ENCODE assay signal across 28 cellular contexts in the genomic region with DNA sequence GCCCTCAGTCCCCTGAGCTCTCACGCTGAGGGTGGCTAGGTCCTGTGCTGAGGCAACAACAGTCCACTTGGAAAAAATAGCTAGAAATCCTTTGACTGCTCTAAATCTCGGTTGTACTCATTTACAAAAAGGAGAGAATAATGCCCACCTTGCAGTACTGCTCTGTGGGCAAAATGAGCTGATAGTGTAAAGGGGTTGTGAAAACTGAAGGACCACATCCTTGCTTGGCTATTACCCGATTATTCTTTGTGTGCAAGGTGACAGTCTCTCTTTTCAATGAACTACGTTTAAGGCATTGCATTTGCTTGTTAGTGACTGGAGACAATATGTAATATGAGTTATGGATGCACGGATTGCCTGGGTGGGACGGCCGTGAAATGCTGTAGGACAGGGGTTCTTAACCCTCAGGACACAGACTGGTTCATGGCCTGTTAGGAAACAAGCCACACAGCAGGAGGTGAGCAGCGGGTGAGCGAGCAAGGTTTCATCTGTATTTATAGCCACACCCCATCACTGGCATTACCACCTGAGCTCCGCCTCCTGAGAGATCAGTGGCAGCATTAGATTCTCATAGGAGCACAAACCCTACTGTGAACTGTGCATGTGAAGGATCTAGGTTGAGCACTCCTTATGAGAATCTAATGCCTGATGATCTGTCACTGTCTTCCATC. TPM values are rescaled to one million over a fixed set of nuclear protein-coding genes. Genes with fewer than 3 reads are reported as not detected.
"Had no signal": no experiment of that assay in that cellular context is flagged by ENCODE, and none has a peak within 500 bp of the region (broad histone marks: within the 10 kb centered on the region; RNA-seq: fewer than 3 reads in every experiment).

No MANE protein-coding gene starts in this region.

- H3K4me3 Mint-ChIP-seq: activated CD8-positive, alpha-beta T cell treated with anti-CD3 and anti-CD28 coated beads for 36 hours; activated naive CD8-positive, alpha-beta T cell; activated T-cell treated with anti-CD3 and anti-CD28 coated beads, Interleukin-2, amount 50 U/mL, for 4 hours; activated T-helper 17 cell treated with anti-CD3 and anti-CD28 coated beads, Interleukin-2, amount 50 U/mL, for 72 hours; endodermal cell; WTC11 had no signal

- H3K27me3 Mint-ChIP-seq: activated CD8-positive, alpha-beta T cell treated with anti-CD3 and anti-CD28 coated beads for 36 hours; activated naive CD8-positive, alpha-beta T cell; activated T-helper 17 cell treated with anti-CD3 and anti-CD28 coated beads, Interleukin-2, amount 50 U/mL, for 72 hours had no signal

- H3K4me3 ChIP-seq: heart left ventricle had no signal

- H3K9me3 Mint-ChIP-seq: activated CD8-positive, alpha-beta T cell treated with anti-CD3 and anti-CD28 coated beads for 36 hours; activated T-cell treated with anti-CD3 and anti-CD28 coated beads, Interleukin-2, amount 50 U/mL, for 4 hours; activated T-helper 17 cell treated with anti-CD3 and anti-CD28 coated beads, Interleukin-2, amount 50 U/mL, for 72 hours had no signal

- ATAC-seq: activated CD8-positive, alpha-beta T cell treated with anti-CD3 and anti-CD28 coated beads for 36 hours; activated T-cell treated with anti-CD3 and anti-CD28 coated beads, Interleukin-2, amount 50 U/mL, for 4 hours; activated T-helper 17 cell treated with anti-CD3 and anti-CD28 coated beads, Interleukin-2, amount 50 U/mL, for 72 hours; esophagus mucosa; heart left ventricle; WTC11 had no signal

- H3K27ac Mint-ChIP-seq: activated CD8-positive, alpha-beta T cell treated with anti-CD3 and anti-CD28 coated beads for 36 hours; activated naive CD8-positive, alpha-beta T cell; activated T-helper 17 cell treated with anti-CD3 and anti-CD28 coated beads, Interleukin-2, amount 50 U/mL, for 72 hours; endodermal cell; WTC11 had no signal

- H3K4me1 ChIP-seq: heart left ventricle had no signal

- H3K27ac ChIP-seq: brain microvascular endothelial cell, heart left ventricle, VCaP had no signal

- H3K27me3 ChIP-seq: brain microvascular endothelial cell, heart left ventricle had no signal

- H3K9me3 ChIP-seq: heart left ventricle had no signal

- H3K36me3 ChIP-seq: brain microvascular endothelial cell, heart left ventricle had no signal

- DNase-seq: activated CD4-positive, alpha-beta T cell treated with anti-CD3 and anti-CD28 coated beads for 48 hours; activated CD4-positive, alpha-beta T cell treated with anti-CD3 and anti-CD28 coated beads, Interleukin-2, amount 50 U/mL, for 1 hour; activated CD4-positive, alpha-beta T cell treated with anti-CD3 and anti-CD28 coated beads, Interleukin-2, amount 50 U/mL, for 48 hours; activated CD8-positive, alpha-beta memory T cell treated with anti-CD3 and anti-CD28 coated beads for 24 hours; activated CD8-positive, alpha-beta T cell treated with anti-CD3 and anti-CD28 coated beads for 36 hours; activated effector memory CD4-positive, alpha-beta T cell treated with Interleukin-2 at 50 U/mL for 16 hours; activated gamma-delta T cell treated with Interleukin-2 at 50 U/mL for 16 hours; activated naive CD4-positive, alpha-beta T cell treated with anti-CD3 and anti-CD28 coated beads, Interleukin-2, amount 50 U/mL, for 16 hours; activated naive CD4-positive, alpha-beta T cell treated with Interleukin-2 at 50 U/mL for 16 hours; activated T-cell treated with anti-CD3 and anti-CD28 coated beads, Interleukin-2, amount 50 U/mL, for 4 hours; amniotic stem cell; anterior cingulate cortex; brain microvascular endothelial cell; effector CD8-positive, alpha-beta T cell; endodermal cell; foreskin fibroblast; glutamatergic neuron; heart left ventricle; T-helper 1 cell; T-helper 2 cell had no signal

RNA-seq across cellular contexts. Expression of gene SAMD3, which starts 14.6 kb away (rescaled TPM):
- total RNA-seq: bronchial epithelial cell, dermis microvascular lymphatic vessel endothelial cell, epithelial cell of proximal tubule had no signal
